Comparison of ENCODE assay signal across 26 cellular contexts in genomic region chr20:40826699-40827098, GRCh38.
"Had no signal": no experiment of that assay in that cellular context is flagged by ENCODE, and none has a peak within 500 bp of the region (broad histone marks: within the 10 kb centered on the region; RNA-seq: fewer than 3 reads in every experiment).

No MANE protein-coding gene starts in this region.

- H3K4me1 ChIP-seq: stomach, suprapubic skin, testis, thyroid gland, tibial artery, tibial nerve, upper lobe of left lung, upper lobe of right lung, uterus, vagina had no signal

- H3K36me3 ChIP-seq: stomach, suprapubic skin, thoracic aorta, thyroid gland, tibial artery, tibial nerve, transverse colon, upper lobe of left lung, upper lobe of right lung, uterus, vagina had no signal

- DNase-seq: stimulated activated CD4-positive, alpha-beta T cell treated with anti-CD3 and anti-CD28 coated beads, Interleukin-2, amount 100 ng/mL, for 48 hours; stimulated activated CD4-positive, alpha-beta T cell treated with anti-CD3 and anti-CD28 coated beads, Interleukin-4, amount 100 ng/mL, for 1 hour; stimulated activated CD4-positive, alpha-beta T cell treated with anti-CD3 and anti-CD28 coated beads, Interleukin-4, amount 100 ng/mL, for 24 hours; stimulated activated CD4-positive, alpha-beta T cell treated with anti-CD3 and anti-CD28 coated beads, Interleukin-4, amount 100 ng/mL, for 4 hours; stimulated activated CD8-positive, alpha-beta memory T cell treated with anti-CD3 and anti-CD28 coated beads, Interleukin-4, amount 100 ng/mL, for 48 hours; stimulated activated naive B cell treated with anti-CD40 and anti-IgM and Interleukin-4, amounts not matched to agents 10 μg/mL and 1 μg/mL and 100 μg/mL, for 72 hours; stimulated activated naive CD4-positive, alpha-beta T cell; stimulated activated naive CD4-positive, alpha-beta T cell treated with Interleukin-2 at 50 U/mL for 16 hours; stimulated activated naive CD8-positive, alpha-beta T cell treated with anti-CD3 and anti-CD28 coated beads, Interleukin-15, amount 100 ng/mL, for 72 hours; stimulated activated naive CD8-positive, alpha-beta T cell treated with anti-CD3 and anti-CD28 coated beads, Interleukin-15, Interleukin-2, amounts not matched to agents 100 U/mL and 50 U/mL, for 24 hours; stomach; substantia nigra; testis; thyroid gland; tibial artery; transverse colon; trophoblast cell; upper lobe of left lung; upper lobe of right lung; uterus had no signal

- H3K9me3 ChIP-seq: suprapubic skin, testis, thoracic aorta, thyroid gland, transverse colon, upper lobe of right lung, uterus, vagina had no signal

- ATAC-seq: stimulated activated effector memory CD8-positive, alpha-beta T cell treated with anti-CD3 and anti-CD28 coated beads, Interleukin-12 subunit alpha, Interleukin-12 subunit beta, amount 100 ng/mL, for 72 hours; stimulated activated memory B cell treated with anti-CD40 and anti-IgM and Interleukin-4, amounts not matched to agents 10 μg/mL and 1 μg/mL and 100 μg/mL, for 72 hours; stimulated activated naive B cell treated with anti-CD40 and anti-IgM and Interleukin-4, amounts not matched to agents 10 μg/mL and 1 μg/mL and 100 μg/mL, for 72 hours; stimulated activated naive CD8-positive, alpha-beta T cell treated with anti-CD3 and anti-CD28 coated beads, Interleukin-15, amount 100 ng/mL, for 72 hours; stimulated activated naive CD8-positive, alpha-beta T cell treated with anti-CD3 and anti-CD28 coated beads, Interleukin-15, Interleukin-2, amounts not matched to agents 100 U/mL and 50 U/mL, for 24 hours; upper lobe of right lung had no signal

- H3K4me3 ChIP-seq: stomach, suprapubic skin, testis, thoracic aorta, thyroid gland, tibial artery, tibial nerve, transverse colon, upper lobe of left lung, upper lobe of right lung, uterus, vagina had no signal
